Comparison of ENCODE assay signal across 8 cellular contexts in the genomic region with DNA sequence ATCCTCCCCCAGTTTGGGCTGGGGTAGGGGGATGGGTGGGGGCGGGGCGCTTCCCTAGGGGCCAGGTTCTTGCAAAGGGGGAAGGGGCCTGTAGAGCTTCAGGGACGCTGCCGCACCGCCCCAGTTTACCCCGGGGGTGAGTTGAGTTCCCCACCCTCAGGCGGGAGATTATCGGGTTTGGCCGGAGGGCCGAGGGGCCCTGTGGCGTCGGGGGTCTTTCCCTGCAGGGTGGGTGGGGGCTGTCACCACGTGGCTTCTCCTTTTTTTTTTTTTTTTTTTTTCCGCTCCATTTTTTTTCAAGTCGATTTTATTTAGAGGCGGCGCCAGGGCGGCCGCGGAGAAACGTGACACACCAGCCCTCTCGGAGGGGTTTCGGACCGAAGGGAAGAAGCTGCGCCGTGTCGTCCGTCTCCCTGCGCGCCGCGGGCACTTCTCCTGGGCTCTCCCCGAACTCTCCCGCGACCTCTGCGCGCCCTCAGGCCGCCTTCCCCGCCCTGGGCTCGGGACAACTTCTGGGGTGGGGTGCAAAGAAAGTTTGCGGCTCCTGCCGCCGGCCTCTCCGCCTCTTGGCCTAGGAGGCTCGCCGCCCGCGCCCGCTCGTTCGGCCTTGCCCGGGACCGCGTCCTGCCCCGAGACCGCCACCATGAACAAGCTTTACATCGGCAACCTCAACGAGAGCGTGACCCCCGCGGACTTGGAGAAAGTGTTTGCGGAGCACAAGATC. TPM values are rescaled to one million over a fixed set of nuclear protein-coding genes. Genes with fewer than 3 reads are reported as not detected.
DNase-seq lines count a peak whose midpoint lies in the region; ATAC-seq, FAIRE-seq and TF ChIP-seq lines count a peak whose summit lies in the region.

Gene IGF2BP1, plus strand, starts transcription at position 283 of the 724 bp plus-strand sequence. Its CDS starts 361 bp downstream, at position 644.

- H3K27me3 Mint-ChIP-seq in Calu3 (ENCODE audit: unreplicated experiment) = peaks cover 98% of the 10 kb centered on the region
- H3K27me3 Mint-ChIP-seq in activated naive CD4-positive, alpha-beta T cell treated with anti-CD3 and anti-CD28 coated beads, Interleukin-2, amount 10 ng/mL, durations not matched to agents 7 days and 5 days = peaks cover 90% of the 10 kb centered on the region

- no peak for TF ChIP-seq CTCF in Calu3 (IDR thresholded peaks at IDR 0.05; ENCODE audit: unreplicated experiment)
- no peak for TF ChIP-seq CTCF in KMS-11 (conservative IDR thresholded peaks at IDR 0.05; ENCODE audit: low read depth, low read length)
- no peak for TF ChIP-seq CTCF in kidney (IDR thresholded peaks at IDR 0.05; ENCODE audit: borderline replicate concordance, extremely low read depth, insufficient read depth)

- DNase-seq in Calu3 (peak; percentile 48), iPS-NIHi11 (ENCODE audit: low spot score) (peak; percentile 64), kidney (no peak)
- no peak for DNase-seq in activated naive CD4-positive, alpha-beta T cell treated with anti-CD3 and anti-CD28 coated beads, Interleukin-2, amount 10 ng/mL, durations not matched to agents 7 days and 5 days

- TSS peak; percentile 21 for BruUV-seq in Calu3 (replicated peaks; lab: Mats Ljungman, UMichigan)

- H3K4me1 ChIP-seq in KMS-11 (ENCODE audit: low read depth, poor library complexity, severe bottlenecking) (no peaks in the 10 kb centered on the region), urinary bladder (ENCODE audit: insufficient read depth) (peaks cover 2% of the 10 kb centered on the region), kidney (ENCODE audit: control insufficient read depth in 1 of 2, insufficient read depth in 1 of 2, low read depth in 1 of 2, low read length in 2 of 2) (peaks cover 0 to 5% of the 10 kb centered on the region in 2 donors)

- peaks cover 0 to 3% of the 10 kb centered on the region in 2 donors for H3K9me3 ChIP-seq in kidney (ENCODE audit: control insufficient read depth in 1 of 2, low read length in 2 of 2)

- peak within 1 kb of the TSS; percentile 93 for H2AFZ ChIP-seq in KMS-11 (ENCODE audit: low read depth)

- H3K4me3 ChIP-seq in KMS-11 (IDR thresholded peaks at IDR 0.05; ENCODE audit: insufficient read depth, low read depth, low read length) (no peak within 1 kb of the TSS), urinary bladder (ENCODE audit: low read depth, low read length) (peak within 1 kb of the TSS; percentile 21), kidney (ENCODE audit: low read length in 2 of 2) (no peak within 1 kb of the TSS)

- peaks cover 3% of the 10 kb centered on the region; the same call in 1 of the 2 replicates for H3K27me3 ChIP-seq in KMS-11 (ENCODE audit: insufficient read depth, low read depth)

- H3K4me1 Mint-ChIP-seq in Calu3 (ENCODE audit: low read depth, unreplicated experiment) = peaks cover 8% of the 10 kb centered on the region
- peaks cover 32% of the 10 kb centered on the region for H3K4me1 Mint-ChIP-seq in activated naive CD4-positive, alpha-beta T cell treated with anti-CD3 and anti-CD28 coated beads, Interleukin-2, amount 10 ng/mL, durations not matched to agents 7 days and 5 days

- H3K36me3 ChIP-seq in KMS-11 (ENCODE audit: insufficient read depth) = no peaks in the 10 kb centered on the region
- H3K36me3 ChIP-seq in urinary bladder (ENCODE audit: insufficient read depth) = no peaks in the 10 kb centered on the region
- no peaks in the 10 kb centered on the region for H3K36me3 ChIP-seq in kidney (ENCODE audit: control insufficient read depth in 1 of 2, insufficient read depth in 2 of 2, low read length in 2 of 2)

- H3K36me3 Mint-ChIP-seq in Calu3 (ENCODE audit: insufficient read depth, unreplicated experiment) = peaks cover 22% of the 10 kb centered on the region
- H3K36me3 Mint-ChIP-seq in activated naive CD4-positive, alpha-beta T cell treated with anti-CD3 and anti-CD28 coated beads, Interleukin-2, amount 10 ng/mL, durations not matched to agents 7 days and 5 days = peaks cover 1% of the 10 kb centered on the region

- H3K27ac ChIP-seq in KMS-11 (peak within 1 kb of the TSS; percentile 57), urinary bladder (ENCODE audit: low read depth) (no peak within 1 kb of the TSS), kidney (ENCODE audit: low read depth in 2 of 2, low read length in 2 of 2) (no peak within 1 kb of the TSS)

- 2% methylated on average over 62 of the region's 62 CpGs for WGBS in urinary bladder

- intact Hi-C loops in Calu3 (cut with micrococcal nuclease; ENCODE audit: unreplicated experiment) = no loop called here
- intact Hi-C loops in kidney (cut with DNase I) = no loop called here

- no peaks in the 10 kb centered on the region for H3K9me3 Mint-ChIP-seq in Calu3 (ENCODE audit: low read depth, unreplicated experiment)
- H3K9me3 Mint-ChIP-seq in activated naive CD4-positive, alpha-beta T cell treated with anti-CD3 and anti-CD28 coated beads, Interleukin-2, amount 10 ng/mL, durations not matched to agents 7 days and 5 days = no peaks in the 10 kb centered on the region

- H3K9ac ChIP-seq in KMS-11 (peak within 1 kb of the TSS; percentile 89), kidney (ENCODE audit: low read length in 2 of 2) (no peak within 1 kb of the TSS)

- no peaks in the 10 kb centered on the region for H4K20me1 ChIP-seq in KMS-11 (ENCODE audit: insufficient read depth)

- no peaks in the 10 kb centered on the region for H3K79me2 ChIP-seq in KMS-11 (ENCODE audit: insufficient read depth, low read depth)

- peak within 1 kb of the TSS; percentile 70 for H3K4me2 ChIP-seq in KMS-11

- H3K27ac Mint-ChIP-seq in Calu3 (ENCODE audit: unreplicated experiment) = no peak within 1 kb of the TSS
- H3K27ac Mint-ChIP-seq in activated naive CD4-positive, alpha-beta T cell treated with anti-CD3 and anti-CD28 coated beads, Interleukin-2, amount 10 ng/mL, durations not matched to agents 7 days and 5 days = peak within 1 kb of the TSS; percentile 55

- no peak for FAIRE-seq in kidney (lab: Jason Lieb, UNC)

- peak within 1 kb of the TSS; percentile 78 for H3K4me3 Mint-ChIP-seq in Calu3 (ENCODE audit: low read depth, unreplicated experiment)
- H3K4me3 Mint-ChIP-seq in activated naive CD4-positive, alpha-beta T cell treated with anti-CD3 and anti-CD28 coated beads, Interleukin-2, amount 10 ng/mL, durations not matched to agents 7 days and 5 days = peak within 1 kb of the TSS; percentile 60

- ATAC-seq in HG02970 (IDR thresholded peaks at IDR 0.05; ENCODE audit: low FRiP score, unreplicated experiment) = no peak
- ATAC-seq in HG03565 (IDR thresholded peaks at IDR 0.05; ENCODE audit: unreplicated experiment) = no peak

- CTCF ChIA-PET in Calu3 (lab: Charles Lee) = interaction anchor here (0.7 to 1.1 kb wide), 7 partner anchors 17 to 1139 kb away, joined by 3 to 7 read pairs (median 4); no protein-coding TSS in a partner anchor
- CTCF ChIA-PET in activated naive CD4-positive, alpha-beta T cell treated with anti-CD3 and anti-CD28 coated beads, Interleukin-2, amount 10 ng/mL, durations not matched to agents 7 days and 5 days (lab: Charles Lee) = no interaction called here

RNA-seq across cellular contexts. Expression of gene IGF2BP1, which starts in this region (rescaled TPM):
- total RNA-seq in Calu3 (2022) (14.4 and 17.6 TPM in 2 replicates), urinary bladder (2.9 TPM), kidney (1.3 TPM)
- polyA plus RNA-seq in urinary bladder (0.03 TPM), kidney (ENCODE audit: insufficient read depth, low read depth, low replicate concordance) (1.5 TPM)

Comparison
In these comparisons a context has a peak if more than half of its experiments do, and no peak if none do; other contexts are left out.
1. DNase-seq: peak in Calu3 (single experiment) and iPS-NIHi11 (single experiment); none in activated naive CD4-positive, alpha-beta T cell treated with anti-CD3 and anti-CD28 coated beads, Interleukin-2, amount 10 ng/mL, durations not matched to agents 7 days and 5 days (single experiment) and kidney (single experiment).